8 cellular contexts compared by ENCODE assay signal in the genomic region with DNA sequence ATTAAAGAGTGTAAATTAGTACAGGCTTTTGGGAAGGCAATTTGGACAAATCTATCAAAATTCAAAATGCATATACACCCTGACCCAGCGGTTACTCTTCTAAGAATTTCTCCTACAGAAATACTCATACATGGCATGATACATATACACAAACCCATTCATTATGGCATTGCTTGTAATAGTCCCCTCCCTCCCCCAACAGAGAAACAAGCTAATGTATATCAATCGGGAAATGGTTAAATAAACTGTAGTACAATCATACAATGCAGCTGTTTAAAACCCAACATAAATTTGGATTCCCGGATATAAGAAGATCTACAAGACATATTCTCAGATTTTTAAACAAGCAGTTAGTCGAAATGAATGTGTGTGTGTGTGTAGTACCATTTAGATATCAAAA. TPM values are rescaled to one million over a fixed set of nuclear protein-coding genes. Genes with fewer than 3 reads are reported as not detected.
DNase-seq lines count a peak whose midpoint lies in the region; ATAC-seq and TF ChIP-seq lines count a peak whose summit lies in the region.

No MANE protein-coding gene starts in this region.

- no peaks in the 10 kb centered on the region for H3K4me1 ChIP-seq in SJCRH30
- H3K4me1 ChIP-seq in fibroblast of lung (ENCODE audit: control insufficient read depth, extremely low read depth, insufficient read depth, low read length), result no peaks in the 10 kb centered on the region
- H3K4me1 ChIP-seq in gastrocnemius medialis, result peaks cover 0 to 22% of the 10 kb centered on the region in 2 donors

- no peaks in the 10 kb centered on the region for H3K27me3 ChIP-seq in SJCRH30
- no peaks in the 10 kb centered on the region for H3K27me3 ChIP-seq in fibroblast of lung (ENCODE audit: control insufficient read depth, insufficient read depth, low read length)
- H3K27me3 ChIP-seq in gastrocnemius medialis, result no peaks in the 10 kb centered on the region

- ATAC-seq in gastrocnemius medialis (no peak), HG03521 (IDR thresholded peaks at IDR 0.05; ENCODE audit: unreplicated experiment) (no peak)

- peak overlapping the region; percentile 83 for H3K27ac ChIP-seq in SJCRH30
- H3K27ac ChIP-seq in fibroblast of lung (ENCODE audit: insufficient read depth, low read length), result peak overlapping the region; percentile 67
- peak overlapping the region; percentile 83 to 95 (median 90) for H3K27ac ChIP-seq in gastrocnemius medialis

- TF ChIP-seq POLR2A in gastrocnemius medialis (IDR thresholded peaks at IDR 0.05), result no peak

- H3K79me2 ChIP-seq in fibroblast of lung (ENCODE audit: control insufficient read depth, insufficient read depth, low read length), result peaks cover 34% of the 10 kb centered on the region

- intact Hi-C loops in gastrocnemius medialis (cut with DNase I; ENCODE audit: low total_unique reads), result no loop called here

- TF ChIP-seq CTCF in fibroblast of lung (conservative IDR thresholded peaks at IDR 0.05 in 1 of 2, IDR thresholded peaks at IDR 0.05 in 1 of 2; ENCODE audit: low read depth in 1 of 2, low read length in 2 of 2) (no peak), gastrocnemius medialis (IDR thresholded peaks at IDR 0.05 in 4 of 5, conservative IDR thresholded peaks at IDR 0.05 in 1 of 5) (no peak)

- H3K4me2 ChIP-seq in fibroblast of lung (ENCODE audit: extremely low read depth, insufficient read depth, low read length), result peak overlapping the region; percentile 38

- H3K9me3 ChIP-seq in SJCRH30 (replicated peaks) (no peaks in the 10 kb centered on the region), fibroblast of lung (ENCODE audit: control insufficient read depth, insufficient read depth, low read depth, low read length) (no peaks in the 10 kb centered on the region), gastrocnemius medialis (no peaks in the 10 kb centered on the region)

- DNase-seq in SIG-M5 treated with dmso at 0.1 percent for 504 hours (lab: John Stamatoyannopoulos, UW; ENCODE audit: unreplicated experiment) (peak; percentile 30), SIG-M5 (lab: John Stamatoyannopoulos, UW) (no peak), SJCRH30 (no peak), fibroblast of lung (ENCODE audit: low read depth in 2 of 2) (no peak), gastrocnemius medialis (no peak), UCSD-AML1 (lab: John Stamatoyannopoulos, UW; ENCODE audit: unreplicated experiment) (no peak)
- no peak for DNase-seq in stimulated activated CD4-positive, alpha-beta T cell treated with anti-CD3 and anti-CD28 coated beads, Interleukin-4, amount 100 ng/mL, for 24 hours

- H2AFZ ChIP-seq in fibroblast of lung (ENCODE audit: low read length), result peak overlapping the region; percentile 17

- H4K20me1 ChIP-seq in fibroblast of lung (ENCODE audit: control insufficient read depth, extremely low read depth, insufficient read depth, low read length), result no peaks in the 10 kb centered on the region

- peak overlapping the region; percentile 78 for H3K4me3 ChIP-seq in SJCRH30
- H3K4me3 ChIP-seq in fibroblast of lung (replicated peaks in 1 of 4; ENCODE audit: control extremely low read depth in 1 of 4, insufficient read depth in 1 of 4, low read depth in 3 of 4, low read length in 4 of 4), result peak overlapping the region; percentile 66 to 96 (median 71)
- H3K4me3 ChIP-seq in gastrocnemius medialis, result peak overlapping the region; percentile 64 to 86 (median 80)

- peak overlapping the region; percentile 75 for H3K9ac ChIP-seq in fibroblast of lung (ENCODE audit: insufficient read depth, low read length)

- H3K36me3 ChIP-seq in SJCRH30 (no peaks in the 10 kb centered on the region; the same call in 1 of the 2 replicates), fibroblast of lung (ENCODE audit: control insufficient read depth, insufficient read depth, low read length) (no peaks in the 10 kb centered on the region), gastrocnemius medialis (no peaks in the 10 kb centered on the region)

- in situ Hi-C loops in gastrocnemius medialis (cut with MboI; ENCODE audit: low sequenced_read_pairs in 4 of 4), result no loop called here

RNA-seq across cellular contexts. Expression of a gene that starts 0.8 kb away (rescaled TPM):
- total RNA-seq in SJCRH30 (2014; rRNA removed; shearing (Covaris generic)), result 92.5 and 98.9 TPM in 2 replicates
- 85.5 and 146 TPM in 2 replicates for total RNA-seq in fibroblast of lung
- 52.8 and 73.3 TPM in 2 replicates for polyA plus RNA-seq in fibroblast of lung
- 61.4 and 68.0 TPM in 2 replicates for polyA plus RNA-seq in fibroblast of lung (2012)
- polyA minus RNA-seq in fibroblast of lung (ENCODE audit: low replicate concordance), result 350 and 439 TPM in 2 replicates
- 100 to 1,000 TPM in 3 of 4 donors, 10 to 100 TPM in 1; 99.7 to 173 (median 142) TPM for total RNA-seq in gastrocnemius medialis
